Comparison of ENCODE assay signal across 1 cellular context in genomic region chr1:9249534-9250335, GRCh38.
TF ChIP-seq lines count a peak whose summit lies in the region.

No MANE protein-coding gene starts in this region.

TF ChIP-seq in HepG2, 621 proteins besides CTCF, POLR2A, EP300 and RAD21 (continued from another document and continues in another):
- 0 out of 2 replicates have a peak, but pooled peaks have one; percentile 20 for TF ChIP-seq ZNF614 (CRISPR knock-in tag; IDR thresholded peaks at IDR 0.05; ENCODE audit: borderline replicate concordance)
- TF ChIP-seq ZBTB33 (CRISPR knock-in tag; IDR thresholded peaks at IDR 0.05), result peak; percentile 63
- peak; percentile 58 for TF ChIP-seq ELF3 (CRISPR knock-in tag; IDR thresholded peaks at IDR 0.05)
- TF ChIP-seq HHEX (CRISPR knock-in tag; IDR thresholded peaks at IDR 0.05), result no peak; the same call in 1 of the 2 replicates
- TF ChIP-seq GLMP (CRISPR knock-in tag; IDR thresholded peaks at IDR 0.05; ENCODE audit: borderline replicate concordance), result 0 out of 2 replicates have a peak, but pooled peaks have one; percentile 33
- TF ChIP-seq FOXP4 (CRISPR knock-in tag; IDR thresholded peaks at IDR 0.05), result peak; percentile 50
- peak; percentile 31; the same call in 1 of the 2 replicates for TF ChIP-seq ZSCAN22 (CRISPR knock-in tag; IDR thresholded peaks at IDR 0.05)
- TF ChIP-seq LRRFIP1 (CRISPR knock-in tag; conservative IDR thresholded peaks at IDR 0.05), result no peak
- TF ChIP-seq ZNF407 (CRISPR knock-in tag; IDR thresholded peaks at IDR 0.05; ENCODE audit: not compliant biosample characterization), result peak; percentile 22
- TF ChIP-seq ZNF143 (CRISPR knock-in tag; IDR thresholded peaks at IDR 0.05), result peak; percentile 39; the same call in 1 of the 2 replicates
- TF ChIP-seq ZNF674 (CRISPR knock-in tag; IDR thresholded peaks at IDR 0.05; ENCODE audit: low read depth), result no peak
- no peak for TF ChIP-seq FIP1L1 (IDR thresholded peaks at IDR 0.05; ENCODE audit: borderline replicate concordance, insufficient read depth, low read depth, low read length)
- peak; percentile 87 for TF ChIP-seq SALL1 (CRISPR knock-in tag; IDR thresholded peaks at IDR 0.05)
- TF ChIP-seq JUND (CRISPR knock-in tag; IDR thresholded peaks at IDR 0.05), result peak; percentile 16; the same call in 1 of the 2 replicates
- peak; percentile 63; the same call in 1 of the 2 replicates for TF ChIP-seq BORCS8-MEF2B (CRISPR knock-in tag; IDR thresholded peaks at IDR 0.05)
- no peak for TF ChIP-seq SCMH1 (CRISPR knock-in tag; IDR thresholded peaks at IDR 0.05; ENCODE audit: borderline replicate concordance)
- TF ChIP-seq NFYC (CRISPR knock-in tag; IDR thresholded peaks at IDR 0.05), result peak; percentile 56; the same call in 1 of the 2 replicates
- peak; percentile 44; the same call in 1 of the 2 replicates for TF ChIP-seq SMAD1 (CRISPR knock-in tag; IDR thresholded peaks at IDR 0.05; ENCODE audit: borderline replicate concordance, low read depth)
- peak; percentile 52 for TF ChIP-seq PATZ1 (CRISPR knock-in tag; IDR thresholded peaks at IDR 0.05)
- TF ChIP-seq ZNF772 (CRISPR knock-in tag; IDR thresholded peaks at IDR 0.05), result 0 out of 2 replicates have a peak, but pooled peaks have one; percentile 40
- peak; percentile 44; the same call in 1 of the 2 replicates for TF ChIP-seq IRF9 (CRISPR knock-in tag; IDR thresholded peaks at IDR 0.05; ENCODE audit: borderline replicate concordance)
- TF ChIP-seq HDAC2 (CRISPR knock-in tag; IDR thresholded peaks at IDR 0.05), result peak; percentile 83
- TF ChIP-seq ZNF414 (CRISPR knock-in tag; IDR thresholded peaks at IDR 0.05), result 0 out of 2 replicates have a peak, but pooled peaks have one; percentile 35
- TF ChIP-seq CREB3 (CRISPR knock-in tag; IDR thresholded peaks at IDR 0.05), result no peak
- 0 out of 2 replicates have a peak, but pooled peaks have one; percentile 53 for TF ChIP-seq NR0B2 (CRISPR knock-in tag; IDR thresholded peaks at IDR 0.05)
- no peak for TF ChIP-seq CCAR2 (optimal IDR thresholded peaks at IDR 0.05; ENCODE audit: low read depth, low read length)
- TF ChIP-seq ZNF331 (CRISPR knock-in tag; IDR thresholded peaks at IDR 0.05), result peak; percentile 76
